ENCODE assay signal across 4 cellular contexts in the genomic region with DNA sequence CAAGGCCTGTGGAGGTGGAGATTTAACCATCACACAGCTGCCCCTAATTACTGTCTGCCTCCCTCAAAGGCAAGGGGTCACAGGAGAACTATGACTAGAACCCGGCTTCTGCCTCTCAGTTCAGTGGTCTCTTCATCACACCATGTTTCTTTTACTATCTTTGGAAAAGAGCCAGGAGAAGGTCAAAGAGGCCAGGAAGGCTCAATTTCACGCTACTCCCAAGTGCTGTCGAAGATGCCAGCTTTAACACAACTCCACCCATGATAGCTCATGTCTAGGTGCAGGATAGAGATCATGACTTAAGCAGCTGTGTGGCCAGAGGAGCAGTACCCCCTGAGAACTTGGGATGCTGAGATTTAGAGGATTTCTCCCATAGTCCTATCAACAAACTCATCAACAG.
"Had no signal": no experiment of that assay in that cellular context is flagged by ENCODE, and none has a peak within 500 bp of the region (broad histone marks: within the 10 kb centered on the region; RNA-seq: fewer than 3 reads in every experiment).

No MANE protein-coding gene starts in this region.

- H3K9me3 Mint-ChIP-seq: GM23338, H9 had no signal

- ATAC-seq: GM23338 had no signal

- H3K27ac Mint-ChIP-seq: GM23338, H9 had no signal

- DNase-seq: H9, HCEC 1CT, IMR-90 had no signal

- H3K4me3 Mint-ChIP-seq: GM23338, H9 had no signal
